In genomic region chr6:76702187-76702586, GRCh38 we compare ENCODE assay signal across 37 cellular contexts.
DNase-seq lines count a peak whose midpoint lies in the region; ATAC-seq, FAIRE-seq and TF ChIP-seq lines count a peak whose summit lies in the region.
"Had no signal": no experiment of that assay in that cellular context is flagged by ENCODE, and none has a peak within 500 bp of the region (broad histone marks: within the 10 kb centered on the region; RNA-seq: fewer than 3 reads in every experiment).

No MANE protein-coding gene starts in this region.

- no peak overlapping the region for H3K14ac ChIP-seq in H1 (ENCODE audit: insufficient read length)

- H3K4ac ChIP-seq in H1 (replicated peaks; ENCODE audit: insufficient read length, low read depth, low read length): no peak overlapping the region

- TF ChIP-seq CTCF in SK-N-SH (IDR thresholded peaks at IDR 0.05): no peak
- no peak for TF ChIP-seq CTCF in H1 (IDR thresholded peaks at IDR 0.05; ENCODE audit: control extremely low read depth in 1 of 3, insufficient read depth in 1 of 3, low read depth in 1 of 3, low read length in 3 of 3)
- TF ChIP-seq CTCF in GM13977 (IDR thresholded peaks at IDR 0.05; ENCODE audit: extremely low read depth, insufficient read depth, missing control alignments): no peak

- H3K36me3 Mint-ChIP-seq in activated T-helper 1 cell treated with anti-CD3 and anti-CD28 coated beads, Interleukin-12 subunit alpha, Interleukin-12 subunit beta, Interleukin-2, Interleukin-4 antibody, amounts not matched to agents 30 ng/mL and 10 ng/mL and 1 ng/mL, durations not matched to agents 14 hours and 24 hours and 36 hours (ENCODE audit: low read depth): no peaks in the 10 kb centered on the region
- H3K36me3 Mint-ChIP-seq: activated CD4-positive, alpha-beta memory T cell treated with anti-CD3 and anti-CD28 coated beads for 36 hours; brain; CD14-positive monocyte; immature natural killer cell; naive thymus-derived CD4-positive, alpha-beta T cell; stimulated activated naive B cell treated with anti-CD40 and anti-IgM and Interleukin-4, amounts not matched to agents 10 μg/mL and 1 μg/mL and 100 μg/mL, for 72 hours had no signal

- POLR2A ChIA-PET in SK-N-SH (lab: Yijun Ruan, JAX): no interaction called here
- POLR2A ChIA-PET in H1 (lab: Charles Lee; ENCODE audit: partially characterized antibody): no interaction called here

- no peak for TF ChIP-seq POLR2A in H1 (IDR thresholded peaks at IDR 0.05; ENCODE audit: control extremely low read depth in 1 of 2, low read depth in 2 of 2, low read length in 2 of 2)

- H2AFZ ChIP-seq in SK-N-SH (ENCODE audit: low read depth) (no peak overlapping the region), H1 (ENCODE audit: low read length) (no peak overlapping the region)

- no peak overlapping the region for H2BK12ac ChIP-seq in H1 (ENCODE audit: low read depth, low read length)

- H3K27me3 Mint-ChIP-seq in activated T-helper 1 cell treated with anti-CD3 and anti-CD28 coated beads, Interleukin-12 subunit alpha, Interleukin-12 subunit beta, Interleukin-2, Interleukin-4 antibody, amounts not matched to agents 30 ng/mL and 10 ng/mL and 1 ng/mL, durations not matched to agents 14 hours and 24 hours and 36 hours (ENCODE audit: insufficient read depth): no peaks in the 10 kb centered on the region
- H3K27me3 Mint-ChIP-seq: activated CD4-positive, alpha-beta memory T cell treated with anti-CD3 and anti-CD28 coated beads for 36 hours; brain; naive thymus-derived CD4-positive, alpha-beta T cell; stimulated activated naive B cell treated with anti-CD40 and anti-IgM and Interleukin-4, amounts not matched to agents 10 μg/mL and 1 μg/mL and 100 μg/mL, for 72 hours had no signal

- H3K27ac Mint-ChIP-seq in activated T-helper 1 cell treated with anti-CD3 and anti-CD28 coated beads, Interleukin-12 subunit alpha, Interleukin-12 subunit beta, Interleukin-2, Interleukin-4 antibody, amounts not matched to agents 30 ng/mL and 10 ng/mL and 1 ng/mL, durations not matched to agents 14 hours and 24 hours and 36 hours: no peak overlapping the region
- H3K27ac Mint-ChIP-seq: activated CD4-positive, alpha-beta memory T cell treated with anti-CD3 and anti-CD28 coated beads for 36 hours; activated T-cell treated with anti-CD3 and anti-CD28 coated beads, Interleukin-2, amount 50 U/mL, for 72 hours; CD14-positive monocyte; immature natural killer cell; naive thymus-derived CD4-positive, alpha-beta T cell; stimulated activated naive B cell treated with anti-CD40 and anti-IgM and Interleukin-4, amounts not matched to agents 10 μg/mL and 1 μg/mL and 100 μg/mL, for 72 hours had no signal

- FAIRE-seq in H1 (lab: Jason Lieb, UNC): no peak
- FAIRE-seq: GM19239, HTR-8/SVneo, K562 had no signal

- H3K4me1 Mint-ChIP-seq in activated T-helper 1 cell treated with anti-CD3 and anti-CD28 coated beads, Interleukin-12 subunit alpha, Interleukin-12 subunit beta, Interleukin-2, Interleukin-4 antibody, amounts not matched to agents 30 ng/mL and 10 ng/mL and 1 ng/mL, durations not matched to agents 14 hours and 24 hours and 36 hours (ENCODE audit: low read depth): no peaks in the 10 kb centered on the region
- H3K4me1 Mint-ChIP-seq: CD14-positive monocyte; immature natural killer cell; naive thymus-derived CD4-positive, alpha-beta T cell; stimulated activated naive B cell treated with anti-CD40 and anti-IgM and Interleukin-4, amounts not matched to agents 10 μg/mL and 1 μg/mL and 100 μg/mL, for 72 hours had no signal

- H4K20me1 ChIP-seq in SK-N-SH (ENCODE audit: insufficient read depth) (no peaks in the 10 kb centered on the region), H1 (replicated peaks in 1 of 2; ENCODE audit: control insufficient read depth in 1 of 2, insufficient read depth in 2 of 2, low read length in 2 of 2) (peaks cover 2% of the 10 kb centered on the region in 2 experiments)

- no peak for TF ChIP-seq EP300 in SK-N-SH (IDR thresholded peaks at IDR 0.05; ENCODE audit: borderline replicate concordance in 1 of 2, low read depth in 1 of 2, low read length in 1 of 2)
- no peak for TF ChIP-seq EP300 in H1 (IDR thresholded peaks at IDR 0.05; ENCODE audit: borderline replicate concordance in 1 of 2, low read depth in 2 of 2, low read length in 2 of 2)

- H3K27ac ChIP-seq in SK-N-SH (ENCODE audit: low read depth in 2 of 2, low read length in 1 of 2) (no peak overlapping the region), H1 (ENCODE audit: low read depth, low read length) (no peak overlapping the region)
- H3K27ac ChIP-seq: 22Rv1, adrenal gland, psoas muscle, sigmoid colon, upper lobe of left lung had no signal

- no peak overlapping the region for H3K9ac ChIP-seq in SK-N-SH
- no peak overlapping the region for H3K9ac ChIP-seq in H1 (replicated peaks in 1 of 4; ENCODE audit: extremely low read depth in 1 of 4, low read depth in 3 of 4, low read length in 3 of 4)

- H3K9me2 ChIP-seq in SK-N-SH: no peaks in the 10 kb centered on the region

- peak; percentile 40; the same call in 1 of the 3 replicates for ATAC-seq in SK-N-SH treated with all-trans-retinoic acid at 6 μM for 48 hours
- ATAC-seq in left colon: peak; percentile 67
- ATAC-seq in HG03354 (IDR thresholded peaks at IDR 0.05; ENCODE audit: poor library complexity, severe bottlenecking, unreplicated experiment): no peak
- ATAC-seq: activated T-cell treated with anti-CD3 and anti-CD28 coated beads, Interleukin-2, amount 50 U/mL, for 72 hours; K562; left lobe of liver; naive thymus-derived CD4-positive, alpha-beta T cell; PC-3; psoas muscle; Right ventricle myocardium inferior; stimulated activated naive B cell treated with anti-CD40 and anti-IgM and Interleukin-4, amounts not matched to agents 10 μg/mL and 1 μg/mL and 100 μg/mL, for 72 hours had no signal

- H4K8ac ChIP-seq in H1 (ENCODE audit: extremely low read depth, insufficient read depth, low read length): no peak overlapping the region

- no peaks in the 10 kb centered on the region for H3F3A ChIP-seq in SK-N-SH (replicated peaks; ENCODE audit: insufficient read depth)

- no peak for DNase-seq in SK-N-SH
- no peak for DNase-seq in H1 (ENCODE audit: low read depth in 1 of 2, low spot score in 2 of 2)
- no peak for DNase-seq in left colon
- no peak for DNase-seq in NCI-H1417 (lab: John Stamatoyannopoulos, UW)
- DNase-seq in activated T-helper 1 cell treated with anti-CD3 and anti-CD28 coated beads, Interleukin-12 subunit alpha, Interleukin-12 subunit beta, Interleukin-2, Interleukin-4 antibody, amounts not matched to agents 30 ng/mL and 10 ng/mL and 1 ng/mL, durations not matched to agents 14 hours and 24 hours and 36 hours (ENCODE audit: low spot score): no peak
- no peak for DNase-seq in GM13977 (ENCODE audit: low spot score)
- DNase-seq: activated CD4-positive, alpha-beta memory T cell treated with anti-CD3 and anti-CD28 coated beads for 36 hours; activated CD4-positive, alpha-beta T cell treated with anti-CD3 and anti-CD28 coated beads for 1 hour; activated naive CD4-positive, alpha-beta T cell; activated T-cell treated with anti-CD3 and anti-CD28 coated beads, Interleukin-2, amount 50 U/mL, for 72 hours; adrenal gland; Calu3; DMS79 treated with DMSO at 0.1 percent for 48 hours; GOT3; immature natural killer cell; naive thymus-derived CD4-positive, alpha-beta T cell; NCI-H1105 treated with DMSO at 0.1 percent for 48 hours; NCI-H1930; NCI-H526 treated with DMSO at 0.1 percent for 48 hours; occipital lobe; PC-3; psoas muscle; sigmoid colon; stimulated activated naive B cell treated with anti-CD40 and anti-IgM and Interleukin-4, amounts not matched to agents 10 μg/mL and 1 μg/mL and 100 μg/mL, for 72 hours; substantia nigra; T-helper 2 cell; upper lobe of left lung had no signal

- H2BK120ac ChIP-seq in H1 (replicated peaks; ENCODE audit: low read depth, low read length): no peak overlapping the region

- no peak overlapping the region for H3K4me3 ChIP-seq in SK-N-SH (ENCODE audit: low read depth in 2 of 2, low read length in 1 of 2)
- H3K4me3 ChIP-seq in H1 (ENCODE audit: extremely low read depth in 1 of 4, insufficient read depth in 2 of 4, low read depth in 3 of 4, low read length in 4 of 4): no peak overlapping the region
- H3K4me3 ChIP-seq: adrenal gland, K562, psoas muscle, sigmoid colon, upper lobe of left lung had no signal

- H3K9me3 Mint-ChIP-seq in activated T-helper 1 cell treated with anti-CD3 and anti-CD28 coated beads, Interleukin-12 subunit alpha, Interleukin-12 subunit beta, Interleukin-2, Interleukin-4 antibody, amounts not matched to agents 30 ng/mL and 10 ng/mL and 1 ng/mL, durations not matched to agents 14 hours and 24 hours and 36 hours: peaks cover 6% of the 10 kb centered on the region
- H3K9me3 Mint-ChIP-seq: brain had no signal

- H3K9me3 ChIP-seq in SK-N-SH (no peaks in the 10 kb centered on the region), H1 (ENCODE audit: insufficient read depth in 2 of 2, low read depth in 1 of 2, low read length in 1 of 2) (no peaks in the 10 kb centered on the region)
- H3K9me3 ChIP-seq: adrenal gland, psoas muscle, sigmoid colon, upper lobe of left lung had no signal

- no peaks in the 10 kb centered on the region; the same call in 1 of the 2 replicates for H3K79me1 ChIP-seq in H1 (ENCODE audit: low read depth, low read length)

- no peak overlapping the region for H3K23ac ChIP-seq in H1 (ENCODE audit: insufficient read length)

- no peaks in the 10 kb centered on the region for H3K4me1 ChIP-seq in SK-N-SH (ENCODE audit: control insufficient read depth in 1 of 2, insufficient read depth in 2 of 2, low read depth in 1 of 2, low read length in 1 of 2)
- H3K4me1 ChIP-seq in H1 (replicated peaks in 1 of 4; ENCODE audit: control insufficient read depth in 3 of 4, insufficient read depth in 4 of 4, low read length in 3 of 4): no peaks in the 10 kb centered on the region
- H3K4me1 ChIP-seq: adrenal gland, psoas muscle, sigmoid colon, upper lobe of left lung had no signal

- H2BK5ac ChIP-seq in H1 (ENCODE audit: low read depth, low read length): no peak overlapping the region

- no peaks in the 10 kb centered on the region for H3K79me2 ChIP-seq in SK-N-SH (ENCODE audit: insufficient read depth)
- H3K79me2 ChIP-seq in H1 (ENCODE audit: control insufficient read depth in 1 of 2, insufficient read depth in 2 of 2, low read length in 2 of 2): no peaks in the 10 kb centered on the region

- intact Hi-C loops in left colon (cut with DNase I, micrococcal nuclease): no loop called here
- intact Hi-C loops in activated T-helper 1 cell treated with anti-CD3 and anti-CD28 coated beads, Interleukin-12 subunit alpha, Interleukin-12 subunit beta, Interleukin-2, Interleukin-4 antibody, amounts not matched to agents 30 ng/mL and 10 ng/mL and 1 ng/mL, durations not matched to agents 14 hours and 24 hours and 36 hours (cut with micrococcal nuclease): no loop called here

- H3K27me3 ChIP-seq in SK-N-SH (ENCODE audit: insufficient read depth) (no peaks in the 10 kb centered on the region), H1 (replicated peaks in 1 of 4; ENCODE audit: control insufficient read depth in 3 of 4, extremely low read depth in 1 of 4, insufficient read depth in 3 of 4, low read length in 3 of 4) (peaks cover 0 to 2% (median 0%) of the 10 kb centered on the region in 4 experiments; a peak in 1 of 7 replicates)
- H3K27me3 ChIP-seq: adrenal gland, sigmoid colon, upper lobe of left lung had no signal

- H3K23me2 ChIP-seq in H1 (ENCODE audit: low read depth, low read length): no peaks in the 10 kb centered on the region

- no peak overlapping the region for H2BK20ac ChIP-seq in H1 (ENCODE audit: low read length)

- in situ Hi-C loops in GM13977 (cut with MboI; ENCODE audit: low pct_unique_long_range_greater_than_20kb, low sequenced_read_pairs, unreplicated experiment): no loop called here

- CTCF ChIA-PET in SK-N-SH (lab: Yijun Ruan, JAX): no interaction called here
- CTCF ChIA-PET in H1 (lab: Charles Lee; ENCODE audit: partially characterized antibody): interaction anchor here (0.7 to 2.3 kb wide), 5 partner anchors 10 to 175 kb away, joined by 3 to 10 read pairs (median 3); no protein-coding TSS in a partner anchor

- H3K36me3 ChIP-seq in SK-N-SH (replicated peaks in 1 of 2; ENCODE audit: control insufficient read depth in 1 of 2, insufficient read depth in 2 of 2, low read length in 1 of 2): no peaks in the 10 kb centered on the region
- no peaks in the 10 kb centered on the region for H3K36me3 ChIP-seq in H1 (ENCODE audit: control insufficient read depth in 2 of 4, insufficient read depth in 4 of 4, low read length in 3 of 4)
- H3K36me3 ChIP-seq: adrenal gland, sigmoid colon, upper lobe of left lung had no signal

- H3K4me3 Mint-ChIP-seq in activated T-helper 1 cell treated with anti-CD3 and anti-CD28 coated beads, Interleukin-12 subunit alpha, Interleukin-12 subunit beta, Interleukin-2, Interleukin-4 antibody, amounts not matched to agents 30 ng/mL and 10 ng/mL and 1 ng/mL, durations not matched to agents 14 hours and 24 hours and 36 hours: no peak overlapping the region
- H3K4me3 Mint-ChIP-seq: activated CD4-positive, alpha-beta memory T cell treated with anti-CD3 and anti-CD28 coated beads for 36 hours; activated T-cell treated with anti-CD3 and anti-CD28 coated beads, Interleukin-2, amount 50 U/mL, for 72 hours; brain; CD14-positive monocyte; immature natural killer cell; naive thymus-derived CD4-positive, alpha-beta T cell; stimulated activated naive B cell treated with anti-CD40 and anti-IgM and Interleukin-4, amounts not matched to agents 10 μg/mL and 1 μg/mL and 100 μg/mL, for 72 hours had no signal

- no peak overlapping the region for H3K18ac ChIP-seq in H1 (ENCODE audit: extremely low read depth, low read length)

- H2AK5ac ChIP-seq in H1 (ENCODE audit: low read depth, low read length): no peak overlapping the region

- H3K56ac ChIP-seq in H1 (replicated peaks; ENCODE audit: insufficient read length, low read depth, low read length): no peak overlapping the region

- H3K4me2 ChIP-seq in SK-N-SH (no peak overlapping the region), H1 (ENCODE audit: insufficient read depth in 1 of 2, low read depth in 2 of 2, low read length in 2 of 2) (no peak overlapping the region)

- no peak for TF ChIP-seq RAD21 in SK-N-SH (IDR thresholded peaks at IDR 0.05; ENCODE audit: low read length)
- TF ChIP-seq RAD21 in H1 (IDR thresholded peaks at IDR 0.05 in 1 of 2, conservative IDR thresholded peaks at IDR 0.05 in 1 of 2; ENCODE audit: low read depth in 2 of 2, low read length in 2 of 2): 0 out of 4 replicates have a peak, but pooled peaks have one; percentile 4 to 8

- no peak overlapping the region for H4K5ac ChIP-seq in H1 (ENCODE audit: insufficient read length, low read depth, low read length)

- WGBS in SK-N-SH (ENCODE audit: low lambda C conversion rate): 0% methylated on average over 1 of the region's 1 CpG
- WGBS in H1 (ENCODE audit: extremely low coverage in 1 of 2, insufficient coverage in 1 of 2, insufficient read length in 1 of 2, insufficient replicate concordance in 2 of 2, low coverage in 1 of 2, low lambda C conversion rate in 2 of 2, missing lambda C conversion rate in 1 of 2), 2 experiments: 78% methylated on average over 1 of the region's 1 CpG; no CpG with 5 or more reads in 1 of the 2 experiments

- H2BK15ac ChIP-seq in H1 (ENCODE audit: low read length): no peak overlapping the region

- H4K91ac ChIP-seq in H1 (replicated peaks; ENCODE audit: insufficient read length, low read length): no peak overlapping the region
